ENCODE assay signal across 19 cellular contexts in the genomic region with DNA sequence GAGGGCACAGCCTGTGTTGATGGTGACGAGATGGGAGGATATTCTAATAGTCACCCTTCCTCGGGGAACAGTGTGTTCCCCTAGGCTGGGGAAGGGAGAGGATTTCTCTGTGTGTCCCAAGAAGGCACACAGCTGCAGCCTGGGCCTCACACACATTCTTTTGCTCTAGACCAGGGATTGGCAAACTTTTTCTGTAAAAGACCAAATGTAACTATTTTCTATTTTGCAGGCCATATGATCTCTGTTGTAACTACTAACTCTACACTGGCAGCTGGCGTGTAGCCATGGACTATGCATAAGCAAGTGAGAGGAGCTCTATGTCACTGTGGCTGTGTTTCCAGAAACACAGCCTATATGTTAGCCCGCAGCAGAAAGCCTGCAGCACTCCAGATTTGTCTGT.
DNase-seq lines count a peak whose midpoint lies in the region; TF ChIP-seq lines count a peak whose summit lies in the region.
"Had no signal": no experiment of that assay in that cellular context is flagged by ENCODE, and none has a peak within 500 bp of the region (broad histone marks: within the 10 kb centered on the region; RNA-seq: fewer than 3 reads in every experiment).

No MANE protein-coding gene starts in this region.

- TF ChIP-seq CTCF in AG10803 (conservative IDR thresholded peaks at IDR 0.05; ENCODE audit: low read length) (no peak), fibroblast of pulmonary artery (IDR thresholded peaks at IDR 0.05; ENCODE audit: low read length, missing control alignments) (no peak), neural progenitor cell (IDR thresholded peaks at IDR 0.05) (no peak)

- no peak overlapping the region for H3K4me3 Mint-ChIP-seq in neural progenitor cell
- H3K4me3 Mint-ChIP-seq: activated CD4-positive, alpha-beta T cell treated with anti-CD3 and anti-CD28 coated beads for 36 hours; activated CD8-positive, alpha-beta memory T cell treated with anti-CD3 and anti-CD28 coated beads, Interleukin-2, amount 10 ng/mL, durations not matched to agents 7 days and 5 days; activated naive CD8-positive, alpha-beta T cell had no signal

- no peaks in the 10 kb centered on the region for H3K27me3 Mint-ChIP-seq in neural progenitor cell (ENCODE audit: insufficient read depth, low read depth)
- H3K27me3 Mint-ChIP-seq: activated CD4-positive, alpha-beta T cell treated with anti-CD3 and anti-CD28 coated beads for 36 hours; activated CD8-positive, alpha-beta memory T cell treated with anti-CD3 and anti-CD28 coated beads, Interleukin-2, amount 10 ng/mL, durations not matched to agents 7 days and 5 days; activated naive CD8-positive, alpha-beta T cell had no signal

- H3K79me2 ChIP-seq in neural progenitor cell (ENCODE audit: low read depth): no peaks in the 10 kb centered on the region

- no peak overlapping the region for H2AFZ ChIP-seq in neural progenitor cell (replicated peaks)

- no peaks in the 10 kb centered on the region for H3F3A ChIP-seq in neural progenitor cell (ENCODE audit: low read depth)

- H3K9ac ChIP-seq in adipocyte (ENCODE audit: low read length) (peak overlapping the region; percentile 50), neural progenitor cell (peak overlapping the region; percentile 25)
- H3K9ac ChIP-seq: BLaER1 treated with 17β-estradiol and CSF1 and Interleukin-3, amounts not matched to agents 10 nM and 100 nM had no signal

- H3K27ac Mint-ChIP-seq in neural progenitor cell: peak overlapping the region; percentile 1
- H3K27ac Mint-ChIP-seq: activated CD4-positive, alpha-beta T cell treated with anti-CD3 and anti-CD28 coated beads for 36 hours; activated CD8-positive, alpha-beta memory T cell treated with anti-CD3 and anti-CD28 coated beads, Interleukin-2, amount 10 ng/mL, durations not matched to agents 7 days and 5 days; activated naive CD8-positive, alpha-beta T cell had no signal

- H4K20me1 ChIP-seq in neural progenitor cell (ENCODE audit: low read depth): no peaks in the 10 kb centered on the region
- H4K20me1 ChIP-seq: BLaER1 treated with 17β-estradiol and CSF1 and Interleukin-3, amounts not matched to agents 10 nM and 100 nM had no signal

- peaks cover 7% of the 10 kb centered on the region for H3K4me1 Mint-ChIP-seq in neural progenitor cell
- H3K4me1 Mint-ChIP-seq: activated CD4-positive, alpha-beta T cell treated with anti-CD3 and anti-CD28 coated beads for 36 hours; activated CD8-positive, alpha-beta memory T cell treated with anti-CD3 and anti-CD28 coated beads, Interleukin-2, amount 10 ng/mL, durations not matched to agents 7 days and 5 days had no signal

- no peaks in the 10 kb centered on the region for H3K9me3 ChIP-seq in adipocyte (ENCODE audit: control insufficient read depth, low read length)
- H3K9me3 ChIP-seq in neural progenitor cell (ENCODE audit: low read depth): no peaks in the 10 kb centered on the region
- H3K9me3 ChIP-seq: BLaER1 treated with 17β-estradiol and CSF1 and Interleukin-3, amounts not matched to agents 10 nM and 100 nM had no signal

- H3K36me3 Mint-ChIP-seq in neural progenitor cell: peaks cover 10% of the 10 kb centered on the region
- H3K36me3 Mint-ChIP-seq: activated CD8-positive, alpha-beta memory T cell treated with anti-CD3 and anti-CD28 coated beads, Interleukin-2, amount 10 ng/mL, durations not matched to agents 7 days and 5 days; activated naive CD8-positive, alpha-beta T cell had no signal

- H3K9me3 Mint-ChIP-seq in neural progenitor cell: peaks cover 10% of the 10 kb centered on the region

- DNase-seq in AG10803 (ENCODE audit: low read depth) (peak; percentile 18), adipocyte (ENCODE audit: low read depth) (peak; percentile 63), fibroblast of pulmonary artery (ENCODE audit: low read depth) (peak; percentile 16), neural progenitor cell (ENCODE audit: low spot score) (no peak), posterior vena cava (ENCODE audit: low spot score) (no peak), GM19238 (ENCODE audit: insufficient read length, low spot score) (no peak), DMS153 treated with DMSO at 0.1 percent for 48 hours (lab: John Stamatoyannopoulos, UW; ENCODE audit: unreplicated experiment) (no peak)
- no peak for DNase-seq in stimulated activated CD4-positive, alpha-beta T cell treated with anti-CD3 and anti-CD28 coated beads, Interleukin-4, amount 100 ng/mL, for 4 hours
- DNase-seq: activated CD4-positive, alpha-beta T cell treated with anti-CD3 and anti-CD28 coated beads for 36 hours; activated CD8-positive, alpha-beta memory T cell treated with anti-CD3 and anti-CD28 coated beads, Interleukin-2, amount 10 ng/mL, durations not matched to agents 7 days and 5 days; GDM1; left cardiac atrium; midbrain; NCI-H146; NCI-H2171 had no signal

- no peaks in the 10 kb centered on the region for H3K27me3 ChIP-seq in adipocyte (replicated peaks; ENCODE audit: control insufficient read depth, insufficient read depth, low read length)
- no peaks in the 10 kb centered on the region for H3K27me3 ChIP-seq in neural progenitor cell
- H3K27me3 ChIP-seq: BLaER1 treated with 17β-estradiol and CSF1 and Interleukin-3, amounts not matched to agents 10 nM and 100 nM; neutrophil had no signal

- H3K4me1 ChIP-seq in adipocyte (ENCODE audit: control insufficient read depth, insufficient read depth, low read length) (peaks cover 23% of the 10 kb centered on the region), neural progenitor cell (no peaks in the 10 kb centered on the region)
- H3K4me1 ChIP-seq: BLaER1 treated with 17β-estradiol and CSF1 and Interleukin-3, amounts not matched to agents 10 nM and 100 nM had no signal

- no peaks in the 10 kb centered on the region for H3K36me3 ChIP-seq in adipocyte (ENCODE audit: control insufficient read depth, insufficient read depth, low read length, severe bottlenecking)
- H3K36me3 ChIP-seq in neural progenitor cell: no peaks in the 10 kb centered on the region
- H3K36me3 ChIP-seq: BLaER1 treated with 17β-estradiol and CSF1 and Interleukin-3, amounts not matched to agents 10 nM and 100 nM; neutrophil had no signal

- intact Hi-C loops in posterior vena cava (cut with DNase I): no loop called here

- no peak overlapping the region for H3K4me2 ChIP-seq in neural progenitor cell
- H3K4me2 ChIP-seq: BLaER1 treated with 17β-estradiol and CSF1 and Interleukin-3, amounts not matched to agents 10 nM and 100 nM had no signal

- no peak overlapping the region for H3K4me3 ChIP-seq in AG10803 (ENCODE audit: low read length)
- H3K4me3 ChIP-seq in adipocyte (ENCODE audit: low read length): peak overlapping the region; percentile 31
- no peak overlapping the region for H3K4me3 ChIP-seq in fibroblast of pulmonary artery (replicated peaks; ENCODE audit: low read depth, low read length)
- no peak overlapping the region for H3K4me3 ChIP-seq in neural progenitor cell
- H3K4me3 ChIP-seq: BLaER1 treated with 17β-estradiol and CSF1 and Interleukin-3, amounts not matched to agents 10 nM and 100 nM; coronary artery had no signal

- no peak overlapping the region for H3K27ac ChIP-seq in neural progenitor cell
- H3K27ac ChIP-seq: BLaER1 treated with 17β-estradiol and CSF1 and Interleukin-3, amounts not matched to agents 10 nM and 100 nM; coronary artery; neutrophil had no signal

Comparison
In these comparisons a context has a peak if more than half of its experiments do, and no peak if none do; other contexts are left out.
1. DNase-seq: peak in AG10803 (single experiment), adipocyte (single experiment) and fibroblast of pulmonary artery (single experiment); none in neural progenitor cell (single experiment), posterior vena cava (single experiment), stimulated activated CD4-positive, alpha-beta T cell treated with anti-CD3 and anti-CD28 coated beads, Interleukin-4, amount 100 ng/mL, for 4 hours (0 of 2), GM19238 (single experiment) and DMS153 treated with DMSO at 0.1 percent for 48 hours (single experiment).